In the genomic region with DNA sequence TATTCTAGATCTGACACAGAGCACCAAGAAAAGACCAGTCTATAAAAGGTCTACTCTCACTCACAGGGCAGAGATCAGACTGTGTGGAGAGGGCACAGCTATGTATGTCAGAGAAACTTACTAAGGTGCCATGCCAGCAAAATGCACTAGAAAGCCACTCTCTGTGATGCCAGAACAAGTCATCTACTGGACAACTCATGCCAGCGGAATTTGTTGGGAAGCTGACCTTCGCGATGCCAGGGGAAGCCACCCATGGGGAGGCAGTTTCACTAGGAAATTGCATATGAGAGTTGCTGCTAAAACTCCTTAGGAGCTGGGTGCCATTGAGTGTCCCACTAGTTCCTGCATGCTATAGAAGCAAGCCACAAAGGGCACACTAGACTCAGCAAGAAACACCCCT, we compare ENCODE assay signal across 11 cellular contexts. TPM values are rescaled to one million over a fixed set of nuclear protein-coding genes. Genes with fewer than 3 reads are reported as not detected.
DNase-seq lines count a peak whose midpoint lies in the region; ATAC-seq, FAIRE-seq and TF ChIP-seq lines count a peak whose summit lies in the region.
"Had no signal": no experiment of that assay in that cellular context is flagged by ENCODE, and none has a peak within 500 bp of the region (broad histone marks: within the 10 kb centered on the region; RNA-seq: fewer than 3 reads in every experiment).

No MANE protein-coding gene starts in this region.

- DNase-seq in GM12891 (ENCODE audit: insufficient read length, low spot score): no peak
- peak; percentile 16 for DNase-seq in SK-MEL-5 (ENCODE audit: low read depth, low spot score)
- DNase-seq in fibroblast of mammary gland (ENCODE audit: low read depth): peak; percentile 24
- DNase-seq in gastrocnemius medialis: peak; percentile 50 to 65
- DNase-seq in NCI-H2227 treated with DMSO at 0.1 percent for 48 hours (lab: John Stamatoyannopoulos, UW): no peak
- DNase-seq in ecto neural progenitor cell (ENCODE audit: low spot score): no peak
- DNase-seq: activated effector memory CD4-positive, alpha-beta T cell treated with Interleukin-2 at 50 U/mL for 16 hours; effector memory CD8-positive, alpha-beta T cell; islet precursor cell had no signal

- peak overlapping the region in 2 of 4 donors; percentile 57 to 65 for H3K27ac ChIP-seq in gastrocnemius medialis

- ATAC-seq in gastrocnemius medialis (peak; percentile 91 to 97), GM18520 (IDR thresholded peaks at IDR 0.05; ENCODE audit: unreplicated experiment) (no peak), GM21360 (IDR thresholded peaks at IDR 0.05; ENCODE audit: unreplicated experiment) (no peak)
- ATAC-seq: effector memory CD8-positive, alpha-beta T cell had no signal

- H3K36me3 ChIP-seq in gastrocnemius medialis: peaks cover 0 to 13% of the 10 kb centered on the region in 2 donors

- H3K27me3 ChIP-seq in gastrocnemius medialis: no peaks in the 10 kb centered on the region

- no peak for TF ChIP-seq POLR2A in GM12891 (IDR thresholded peaks at IDR 0.05; ENCODE audit: low read depth, low read length)
- no peak for TF ChIP-seq POLR2A in gastrocnemius medialis (IDR thresholded peaks at IDR 0.05)

- H3K4me1 ChIP-seq in gastrocnemius medialis: peaks cover 5 to 21% of the 10 kb centered on the region in 2 donors

- intact Hi-C loops in gastrocnemius medialis (cut with DNase I; ENCODE audit: low total_unique reads): no loop called here

- H3K4me3 ChIP-seq in fibroblast of mammary gland (ENCODE audit: control insufficient read depth, low read depth, low read length): no peak overlapping the region
- no peak overlapping the region for H3K4me3 ChIP-seq in gastrocnemius medialis

- in situ Hi-C loops in SK-MEL-5 (cut with HindIII; ENCODE audit: low pct_unique_long_range_greater_than_20kb, low sequenced_read_pairs) (no loop called here), gastrocnemius medialis (cut with MboI; ENCODE audit: low sequenced_read_pairs in 4 of 4) (no loop called here)

- TF ChIP-seq CTCF in fibroblast of mammary gland (conservative IDR thresholded peaks at IDR 0.05; ENCODE audit: control insufficient read depth, insufficient read depth, low read depth, low read length) (no peak), gastrocnemius medialis (IDR thresholded peaks at IDR 0.05 in 4 of 5, conservative IDR thresholded peaks at IDR 0.05 in 1 of 5) (no peak)

- no peaks in the 10 kb centered on the region for H3K9me3 ChIP-seq in gastrocnemius medialis

- FAIRE-seq in GM12891 (lab: Jason Lieb, UNC): peak; percentile 45

TF ChIP-seq in GM12891, 5 proteins besides CTCF, POLR2A, EP300 and RAD21:
- TF ChIP-seq POU2F2 (IDR thresholded peaks at IDR 0.05; ENCODE audit: low read depth, low read length) (no peak), SPI1 (IDR thresholded peaks at IDR 0.05; ENCODE audit: low read depth, low read length) (no peak), PAX5 (IDR thresholded peaks at IDR 0.05; ENCODE audit: insufficient read depth, low read length, severe bottlenecking) (no peak), TAF1 (IDR thresholded peaks at IDR 0.05; ENCODE audit: low read depth, low read length) (no peak), POLR2AphosphoS5 (IDR thresholded peaks at IDR 0.05; ENCODE audit: low read depth, low read length) (no peak)
TF ChIP-seq in GM12891: peak in this region for 0.

RNA-seq across cellular contexts. Expression of a gene that starts 58.5 kb away (rescaled TPM):
- polyA plus RNA-seq in GM12891 (2012; ENCODE audit: low read depth, missing spikeins): 16.2 TPM
- 34.4 and 34.8 TPM in 2 replicates for total RNA-seq in SK-MEL-5 (2014; rRNA removed; shearing (Covaris generic))
- polyA plus RNA-seq in SK-MEL-5 (2015; cell fraction: cytosol; rRNA removed): 29.2 and 32.0 TPM in 2 replicates
- 8.6 and 10.3 TPM in 2 replicates for polyA plus RNA-seq in SK-MEL-5 (2015; cell fraction: nucleus; rRNA removed)
- total RNA-seq in gastrocnemius medialis: 10 to 100 TPM; 42.7 to 62.2 (median 51.9) TPM

Comparison
In these comparisons a context has a peak if more than half of its experiments do, and no peak if none do; other contexts are left out.
1. DNase-seq: peak in SK-MEL-5 (single experiment), fibroblast of mammary gland (single experiment) and gastrocnemius medialis (2 of 2); none in GM12891 (single experiment), NCI-H2227 treated with DMSO at 0.1 percent for 48 hours (single experiment) and ecto neural progenitor cell (single experiment).
2. ATAC-seq: peak in gastrocnemius medialis (2 of 2); none in GM18520 (single experiment) and GM21360 (single experiment).